Comparison of ENCODE assay signal across 1 cellular context in genomic region chr5:117888688-117889087, GRCh38.
TF ChIP-seq lines count a peak whose summit lies in the region.

No MANE protein-coding gene starts in this region.

TF ChIP-seq in H1, 55 proteins besides CTCF, POLR2A, EP300 and RAD21 (continued from another document):
- TF ChIP-seq, protein P1, sequence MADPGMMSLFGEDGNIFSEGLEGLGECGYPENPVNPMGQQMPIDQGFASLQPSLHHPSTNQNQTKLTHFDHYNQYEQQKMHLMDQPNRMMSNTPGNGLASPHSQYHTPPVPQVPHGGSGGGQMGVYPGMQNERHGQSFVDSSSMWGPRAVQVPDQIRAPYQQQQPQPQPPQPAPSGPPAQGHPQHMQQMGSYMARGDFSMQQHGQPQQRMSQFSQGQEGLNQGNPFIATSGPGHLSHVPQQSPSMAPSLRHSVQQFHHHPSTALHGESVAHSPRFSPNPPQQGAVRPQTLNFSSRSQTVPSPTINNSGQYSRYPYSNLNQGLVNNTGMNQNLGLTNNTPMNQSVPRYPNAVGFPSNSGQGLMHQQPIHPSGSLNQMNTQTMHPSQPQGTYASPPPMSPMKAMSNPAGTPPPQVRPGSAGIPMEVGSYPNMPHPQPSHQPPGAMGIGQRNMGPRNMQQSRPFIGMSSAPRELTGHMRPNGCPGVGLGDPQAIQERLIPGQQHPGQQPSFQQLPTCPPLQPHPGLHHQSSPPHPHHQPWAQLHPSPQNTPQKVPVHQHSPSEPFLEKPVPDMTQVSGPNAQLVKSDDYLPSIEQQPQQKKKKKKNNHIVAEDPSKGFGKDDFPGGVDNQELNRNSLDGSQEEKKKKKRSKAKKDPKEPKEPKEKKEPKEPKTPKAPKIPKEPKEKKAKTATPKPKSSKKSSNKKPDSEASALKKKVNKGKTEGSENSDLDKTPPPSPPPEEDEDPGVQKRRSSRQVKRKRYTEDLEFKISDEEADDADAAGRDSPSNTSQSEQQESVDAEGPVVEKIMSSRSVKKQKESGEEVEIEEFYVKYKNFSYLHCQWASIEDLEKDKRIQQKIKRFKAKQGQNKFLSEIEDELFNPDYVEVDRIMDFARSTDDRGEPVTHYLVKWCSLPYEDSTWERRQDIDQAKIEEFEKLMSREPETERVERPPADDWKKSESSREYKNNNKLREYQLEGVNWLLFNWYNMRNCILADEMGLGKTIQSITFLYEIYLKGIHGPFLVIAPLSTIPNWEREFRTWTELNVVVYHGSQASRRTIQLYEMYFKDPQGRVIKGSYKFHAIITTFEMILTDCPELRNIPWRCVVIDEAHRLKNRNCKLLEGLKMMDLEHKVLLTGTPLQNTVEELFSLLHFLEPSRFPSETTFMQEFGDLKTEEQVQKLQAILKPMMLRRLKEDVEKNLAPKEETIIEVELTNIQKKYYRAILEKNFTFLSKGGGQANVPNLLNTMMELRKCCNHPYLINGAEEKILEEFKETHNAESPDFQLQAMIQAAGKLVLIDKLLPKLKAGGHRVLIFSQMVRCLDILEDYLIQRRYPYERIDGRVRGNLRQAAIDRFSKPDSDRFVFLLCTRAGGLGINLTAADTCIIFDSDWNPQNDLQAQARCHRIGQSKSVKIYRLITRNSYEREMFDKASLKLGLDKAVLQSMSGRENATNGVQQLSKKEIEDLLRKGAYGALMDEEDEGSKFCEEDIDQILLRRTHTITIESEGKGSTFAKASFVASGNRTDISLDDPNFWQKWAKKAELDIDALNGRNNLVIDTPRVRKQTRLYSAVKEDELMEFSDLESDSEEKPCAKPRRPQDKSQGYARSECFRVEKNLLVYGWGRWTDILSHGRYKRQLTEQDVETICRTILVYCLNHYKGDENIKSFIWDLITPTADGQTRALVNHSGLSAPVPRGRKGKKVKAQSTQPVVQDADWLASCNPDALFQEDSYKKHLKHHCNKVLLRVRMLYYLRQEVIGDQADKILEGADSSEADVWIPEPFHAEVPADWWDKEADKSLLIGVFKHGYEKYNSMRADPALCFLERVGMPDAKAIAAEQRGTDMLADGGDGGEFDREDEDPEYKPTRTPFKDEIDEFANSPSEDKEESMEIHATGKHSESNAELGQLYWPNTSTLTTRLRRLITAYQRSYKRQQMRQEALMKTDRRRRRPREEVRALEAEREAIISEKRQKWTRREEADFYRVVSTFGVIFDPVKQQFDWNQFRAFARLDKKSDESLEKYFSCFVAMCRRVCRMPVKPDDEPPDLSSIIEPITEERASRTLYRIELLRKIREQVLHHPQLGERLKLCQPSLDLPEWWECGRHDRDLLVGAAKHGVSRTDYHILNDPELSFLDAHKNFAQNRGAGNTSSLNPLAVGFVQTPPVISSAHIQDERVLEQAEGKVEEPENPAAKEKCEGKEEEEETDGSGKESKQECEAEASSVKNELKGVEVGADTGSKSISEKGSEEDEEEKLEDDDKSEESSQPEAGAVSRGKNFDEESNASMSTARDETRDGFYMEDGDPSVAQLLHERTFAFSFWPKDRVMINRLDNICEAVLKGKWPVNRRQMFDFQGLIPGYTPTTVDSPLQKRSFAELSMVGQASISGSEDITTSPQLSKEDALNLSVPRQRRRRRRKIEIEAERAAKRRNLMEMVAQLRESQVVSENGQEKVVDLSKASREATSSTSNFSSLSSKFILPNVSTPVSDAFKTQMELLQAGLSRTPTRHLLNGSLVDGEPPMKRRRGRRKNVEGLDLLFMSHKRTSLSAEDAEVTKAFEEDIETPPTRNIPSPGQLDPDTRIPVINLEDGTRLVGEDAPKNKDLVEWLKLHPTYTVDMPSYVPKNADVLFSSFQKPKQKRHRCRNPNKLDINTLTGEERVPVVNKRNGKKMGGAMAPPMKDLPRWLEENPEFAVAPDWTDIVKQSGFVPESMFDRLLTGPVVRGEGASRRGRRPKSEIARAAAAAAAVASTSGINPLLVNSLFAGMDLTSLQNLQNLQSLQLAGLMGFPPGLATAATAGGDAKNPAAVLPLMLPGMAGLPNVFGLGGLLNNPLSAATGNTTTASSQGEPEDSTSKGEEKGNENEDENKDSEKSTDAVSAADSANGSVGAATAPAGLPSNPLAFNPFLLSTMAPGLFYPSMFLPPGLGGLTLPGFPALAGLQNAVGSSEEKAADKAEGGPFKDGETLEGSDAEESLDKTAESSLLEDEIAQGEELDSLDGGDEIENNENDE (IDR thresholded peaks at IDR 0.05; ENCODE audit: insufficient replicate concordance, low read length) = no peak
- TF ChIP-seq GTF2F1 (IDR thresholded peaks at IDR 0.05; ENCODE audit: borderline replicate concordance, low read depth, low read length) = no peak
- no peak for TF ChIP-seq EZH2 (IDR thresholded peaks at IDR 0.05; ENCODE audit: low read depth, low read length, severe bottlenecking)
- no peak for TF ChIP-seq RBBP5 (IDR thresholded peaks at IDR 0.05; ENCODE audit: borderline replicate concordance, low read depth, low read length)
- TF ChIP-seq HDAC2 (IDR thresholded peaks at IDR 0.05; ENCODE audit: borderline replicate concordance in 1 of 2, low read depth in 2 of 2, low read length in 2 of 2) = no peak
- TF ChIP-seq E2F6 (IDR thresholded peaks at IDR 0.05) = no peak
- no peak for TF ChIP-seq BACH1 (IDR thresholded peaks at IDR 0.05; ENCODE audit: low read length)
- TF ChIP-seq KDM4A (IDR thresholded peaks at IDR 0.05; ENCODE audit: low read depth, low read length, severe bottlenecking) = no peak
- no peak for TF ChIP-seq JUN (IDR thresholded peaks at IDR 0.05; ENCODE audit: low read depth, low read length)
- no peak for TF ChIP-seq SAP30 (IDR thresholded peaks at IDR 0.05; ENCODE audit: insufficient read depth, insufficient replicate concordance, low read length)
- TF ChIP-seq SP1 (IDR thresholded peaks at IDR 0.05; ENCODE audit: low read depth, low read length) = no peak
- TF ChIP-seq KDM1A (IDR thresholded peaks at IDR 0.05; ENCODE audit: borderline replicate concordance, low read length) = no peak
